In genomic region chr11:71476926-71477636, GRCh38 we compare ENCODE assay signal across 18 cellular contexts. TPM values are rescaled to one million over a fixed set of nuclear protein-coding genes. Genes with fewer than 3 reads are reported as not detected.
DNase-seq lines count a peak whose midpoint lies in the region; ATAC-seq, FAIRE-seq and TF ChIP-seq lines count a peak whose summit lies in the region.
"Had no signal": no experiment of that assay in that cellular context is flagged by ENCODE, and none has a peak within 500 bp of the region (broad histone marks: within the 10 kb centered on the region; RNA-seq: fewer than 3 reads in every experiment).

No MANE protein-coding gene starts in this region.

- H3K9ac ChIP-seq in kidney (ENCODE audit: low read length in 2 of 2) = no peak overlapping the region
- H3K9ac ChIP-seq: BLaER1 had no signal

- H3K36me3 ChIP-seq in H7 (replicated peaks; ENCODE audit: control insufficient read depth, insufficient read depth, low read length) (peaks cover 2% of the 10 kb centered on the region), kidney (ENCODE audit: control insufficient read depth in 1 of 2, insufficient read depth in 2 of 2, low read length in 2 of 2) (peaks cover 36 to 49% of the 10 kb centered on the region in 2 donors), spleen (peaks cover 3 to 100% (median 96%) of the 10 kb centered on the region in 6 donors), Peyer's patch (peaks cover 0 to 98% (median 0%) of the 10 kb centered on the region in 3 donors)

- TF ChIP-seq POLR2A in spleen (IDR thresholded peaks at IDR 0.05) (no peak), Peyer's patch (IDR thresholded peaks at IDR 0.05) (no peak)

- DNase-seq in Right ventricle myocardium superior (peak; percentile 33), left ventricle myocardium superior (no peak), H7 (peak; percentile 47), kidney (peak; percentile 55), spleen (peak; percentile 60), Peyer's patch (no peak)
- DNase-seq: 8988T; Calu3; CD4-positive, alpha-beta memory T cell; DMS79 treated with DMSO at 0.1 percent for 48 hours; GF-D8 had no signal

- H3K4me3 ChIP-seq in H7 (ENCODE audit: insufficient read depth, low read depth, low read length) (no peak overlapping the region), kidney (ENCODE audit: low read length in 2 of 2) (no peak overlapping the region), spleen (no peak overlapping the region), Peyer's patch (no peak overlapping the region)
- H3K4me3 ChIP-seq: BLaER1 had no signal

- no peak overlapping the region for H3K27ac ChIP-seq in kidney (ENCODE audit: low read depth in 2 of 2, low read length in 2 of 2)
- H3K27ac ChIP-seq in spleen = no peak overlapping the region
- no peak overlapping the region for H3K27ac ChIP-seq in Peyer's patch
- H3K27ac ChIP-seq: BLaER1 had no signal

- TF ChIP-seq CTCF in kidney (IDR thresholded peaks at IDR 0.05; ENCODE audit: borderline replicate concordance, extremely low read depth, insufficient read depth) (no peak), spleen (IDR thresholded peaks at IDR 0.05 in 8 of 11, conservative IDR thresholded peaks at IDR 0.05 in 3 of 11) (no peak), Peyer's patch (IDR thresholded peaks at IDR 0.05) (no peak)

- ATAC-seq in Right ventricle myocardium superior (ENCODE audit: poor library complexity) = no peak
- no peak for ATAC-seq in left ventricle myocardium superior
- ATAC-seq in HG03159 (IDR thresholded peaks at IDR 0.05; ENCODE audit: unreplicated experiment) = no peak

- FAIRE-seq in kidney (lab: Jason Lieb, UNC) = no peak
- FAIRE-seq: H54 had no signal

- WGBS in spleen, 5 donors = 92 to 99% (median 94%) methylated on average over 21 to 34 of the region's 34 CpGs

- no peaks in the 10 kb centered on the region for H3K9me3 ChIP-seq in kidney (ENCODE audit: control insufficient read depth in 1 of 2, low read length in 2 of 2)
- no peaks in the 10 kb centered on the region for H3K9me3 ChIP-seq in spleen
- no peaks in the 10 kb centered on the region for H3K9me3 ChIP-seq in Peyer's patch
- H3K9me3 ChIP-seq: BLaER1 had no signal

- H3K4me1 ChIP-seq in kidney (ENCODE audit: control insufficient read depth in 1 of 2, insufficient read depth in 1 of 2, low read depth in 1 of 2, low read length in 2 of 2) (no peaks in the 10 kb centered on the region), spleen (peaks cover 0 to 17% (median 7%) of the 10 kb centered on the region in 6 donors), Peyer's patch (no peaks in the 10 kb centered on the region)

- H3K27me3 ChIP-seq in H7 (ENCODE audit: control insufficient read depth, insufficient read depth, low read length) (no peaks in the 10 kb centered on the region), spleen (replicated peaks in 1 of 7) (no peaks in the 10 kb centered on the region), Peyer's patch (no peaks in the 10 kb centered on the region)
- H3K27me3 ChIP-seq: BLaER1 had no signal

- intact Hi-C loops in Right ventricle myocardium superior (cut with DNase I) (no loop called here), left ventricle myocardium superior (cut with micrococcal nuclease) (no loop called here), kidney (cut with DNase I) (no loop called here), spleen (cut with DNase I; ENCODE audit: low total_unique reads) (no loop called here)

RNA-seq across cellular contexts. Expression of gene NADSYN1, which starts 24.1 kb away (rescaled TPM):
- total RNA-seq in Right ventricle myocardium superior (18.5 TPM), left ventricle myocardium superior (20.5 TPM), kidney (72.9 TPM), spleen (100 to 1,000 TPM in 6 of 7 donors, 10 to 100 TPM in 1; 89.6 to 137 (median 112) TPM), Peyer's patch (100 to 1,000 TPM; 183 to 349 (median 294) TPM)
- total RNA-seq in H7 (2014; rRNA removed; shearing (Covaris generic)) = 34.9 and 46.8 TPM in 2 replicates
- polyA plus RNA-seq in kidney (ENCODE audit: insufficient read depth, low read depth, low replicate concordance) (34.9 TPM), spleen (100 to 1,000 TPM in 1 of 3 donors, 10 to 100 TPM in 2; 68.4 to 101 (median 74.4) TPM)

RNA-seq across cellular contexts. Expression of gene DHCR7, which starts 28.9 kb away (rescaled TPM):
- total RNA-seq in Right ventricle myocardium superior (48.5 TPM), left ventricle myocardium superior (41.3 TPM), kidney (17.8 TPM), spleen (10 to 100 TPM; 10.9 to 26.4 (median 18.2) TPM), Peyer's patch (100 to 1,000 TPM in 1 of 4 donors, 10 to 100 TPM in 2, 1 to 10 TPM in 1; 5.0 to 101 (median 36.8) TPM)
- 123 and 143 TPM in 2 replicates for total RNA-seq in H7 (2014; rRNA removed; shearing (Covaris generic))
- polyA plus RNA-seq in kidney (ENCODE audit: insufficient read depth, low read depth, low replicate concordance) (35.2 TPM), spleen (1 to 10 TPM; 3.6 to 6.2 (median 4.4) TPM)

RNA-seq across cellular contexts. Expression of gene KRTAP5-7, which starts 50.0 kb away (rescaled TPM):
- total RNA-seq in Right ventricle myocardium superior (not detected), left ventricle myocardium superior (not detected), kidney (0.22 TPM), spleen (under 1 TPM in 3 of 7 donors, not detected in 4; 0.37 to 0.72 (median 0.70) TPM), Peyer's patch (1 to 10 TPM in 1 of 4 donors, not detected in 3; 2.7 TPM)
- total RNA-seq in H7 (2014; rRNA removed; shearing (Covaris generic)) = not detected in 2 replicates
- polyA plus RNA-seq in kidney (ENCODE audit: insufficient read depth, low read depth, low replicate concordance) (not detected), spleen (under 1 TPM in 1 of 3 donors, not detected in 2; 0.13 TPM)
- total RNA-seq: A673; Calu3; CD4-positive, alpha-beta memory T cell; HT-29 had no signal
- polyA plus RNA-seq: AG04450; CD14-positive monocyte; CD4-positive, alpha-beta memory T cell had no signal

Comparison
In these comparisons a context has a peak if more than half of its experiments do, and no peak if none do; other contexts are left out.
1. DNase-seq: peak in Right ventricle myocardium superior (single experiment), H7 (single experiment), kidney (single experiment) and spleen (single experiment); none in left ventricle myocardium superior (single experiment) and Peyer's patch (0 of 3).